In the genomic region with DNA sequence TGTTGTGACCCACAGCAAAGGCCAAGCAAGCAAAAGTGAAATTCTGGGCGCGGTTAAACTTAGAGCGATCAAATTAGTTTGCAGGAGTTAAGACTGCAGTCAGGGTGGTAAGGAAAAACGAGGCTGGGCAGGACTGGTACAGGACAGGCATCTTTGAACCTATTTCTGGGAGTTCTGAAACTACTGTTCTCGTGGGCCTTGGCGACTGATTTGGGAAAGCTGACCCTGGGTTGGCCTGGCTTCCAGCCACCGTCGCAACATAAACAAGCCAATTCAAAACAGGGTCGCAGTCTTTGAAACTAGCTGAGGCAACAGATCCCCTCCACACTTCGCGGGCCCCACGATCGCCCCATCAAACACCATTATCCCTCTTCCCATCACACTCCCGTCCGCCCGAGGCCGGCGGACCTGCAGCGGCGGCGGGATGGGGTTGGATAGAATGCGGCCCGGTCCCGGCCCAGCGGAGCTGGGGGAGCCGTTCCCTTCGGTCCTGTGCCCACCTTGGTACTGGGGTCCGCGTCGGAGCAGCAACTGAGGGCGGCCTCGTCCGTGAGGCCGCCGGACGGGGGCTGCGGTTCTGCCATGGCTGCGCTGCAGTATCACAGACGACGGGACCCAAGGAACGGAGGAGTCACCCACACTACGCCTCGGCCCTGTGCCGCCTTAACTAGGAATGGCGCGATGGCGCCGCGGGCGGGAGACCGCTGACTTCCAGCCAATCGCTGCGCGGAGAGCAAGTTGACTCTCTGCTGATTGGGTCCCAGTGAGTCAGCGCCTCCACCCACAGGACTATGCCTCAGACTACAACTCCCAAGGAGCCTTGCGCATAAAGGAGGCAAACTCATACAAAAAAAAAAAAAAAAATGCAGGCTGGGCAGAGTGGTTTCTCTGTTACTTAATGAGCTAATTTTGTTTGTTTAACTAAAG, we compare ENCODE assay signal across 8 cellular contexts. TPM values are rescaled to one million over a fixed set of nuclear protein-coding genes. Genes with fewer than 3 reads are reported as not detected.
DNase-seq lines count a peak whose midpoint lies in the region; ATAC-seq and TF ChIP-seq lines count a peak whose summit lies in the region.

A gene (minus strand): TSS at position 675 of the 927 bp plus-strand sequence. CDS start 91 bp downstream, at position 584.

- H3K27ac ChIP-seq in temporal lobe (ENCODE audit: low read depth, low read length) = peak within 1 kb of the TSS; percentile 79

- H3K9me3 Mint-ChIP-seq in activated naive CD8-positive, alpha-beta T cell (ENCODE audit: low read depth) = peaks cover 15% of the 10 kb centered on the region

- H3K27ac Mint-ChIP-seq in activated naive CD8-positive, alpha-beta T cell = peak within 1 kb of the TSS; percentile 96

- TF ChIP-seq CTCF in GM10248 (IDR thresholded peaks at IDR 0.05; ENCODE audit: control extremely low read depth, extremely low read depth, low read depth, missing control alignments) = no peak

- peak within 1 kb of the TSS; percentile 97 for H3K4me3 Mint-ChIP-seq in activated naive CD8-positive, alpha-beta T cell

- DNase-seq in GM10248 (ENCODE audit: extremely low spot score) (peak; percentile 98), NCI-H1105 (lab: John Stamatoyannopoulos, UW) (peak; percentile 98), SKM-1 treated with dmso at 0.1 percent for 144 hours (lab: John Stamatoyannopoulos, UW; ENCODE audit: unreplicated experiment) (peak; percentile 97), glomerular endothelial cell (ENCODE audit: extremely low read depth, low read depth, low spot score) (peak; percentile 91), occipital lobe (lab: John Stamatoyannopoulos, UW) (peak; percentile 97)

- H3K27me3 Mint-ChIP-seq in activated naive CD8-positive, alpha-beta T cell = peaks cover 2% of the 10 kb centered on the region

- peaks cover 26% of the 10 kb centered on the region for H3K4me1 Mint-ChIP-seq in activated naive CD8-positive, alpha-beta T cell (ENCODE audit: low read depth)

- ATAC-seq in HG02623 (IDR thresholded peaks at IDR 0.05; ENCODE audit: unreplicated experiment) = peak; percentile 99

- CTCF ChIA-PET in GM10248 (lab: Yijun Ruan, JAX) = no interaction called here

- POLR2A ChIA-PET in GM10248 (lab: Yijun Ruan, JAX) = interaction anchor here (0.5 to 1.4 kb wide), 14 partner anchors 9 to 1716 kb away, joined by 3 to 9 read pairs (median 3); no protein-coding TSS in a partner anchor

- H3K36me3 Mint-ChIP-seq in activated naive CD8-positive, alpha-beta T cell = peaks cover 15% of the 10 kb centered on the region

RNA-seq across cellular contexts. Expression of the gene that starts here (rescaled TPM):
- total RNA-seq in glomerular endothelial cell (127 and 156 TPM in 2 replicates), occipital lobe (75.2 TPM), temporal lobe (56.3 TPM)

Comparison
In these comparisons a context has a peak if more than half of its experiments do, and no peak if none do; other contexts are left out.
1. Peak in every context shown above with its lines: DNase-seq, ATAC-seq and H3K27ac ChIP-seq.